In genomic region chr16:58020628-58021521, GRCh38 we compare ENCODE assay signal across 8 cellular contexts. TPM values are rescaled to one million over a fixed set of nuclear protein-coding genes. Genes with fewer than 3 reads are reported as not detected.
DNase-seq lines count a peak whose midpoint lies in the region; ATAC-seq and TF ChIP-seq lines count a peak whose summit lies in the region.

No MANE protein-coding gene starts in this region.

- no peak for ATAC-seq in stimulated activated naive CD8-positive, alpha-beta T cell treated with anti-CD3 and anti-CD28 coated beads, Interleukin-15, amount 100 ng/mL, for 72 hours

- no peaks in the 10 kb centered on the region for H3K9me3 ChIP-seq in Karpas-422 (ENCODE audit: low read length)

- no peak overlapping the region for H3K4me2 ChIP-seq in Karpas-422 (ENCODE audit: low read depth, low read length, poor library complexity, severe bottlenecking)

- no peak overlapping the region for H3K27ac ChIP-seq in Karpas-422 (ENCODE audit: low read length)

- H3K27me3 ChIP-seq in Karpas-422 (ENCODE audit: low read length) = no peaks in the 10 kb centered on the region

- H3K9me3 Mint-ChIP-seq in stimulated activated naive CD8-positive, alpha-beta T cell treated with anti-CD3 and anti-CD28 coated beads, Interleukin-15, amount 100 ng/mL, for 72 hours = no peaks in the 10 kb centered on the region

- no peaks in the 10 kb centered on the region for H3K79me2 ChIP-seq in Karpas-422 (ENCODE audit: low read length)

- peaks cover 15% of the 10 kb centered on the region for H3K4me1 ChIP-seq in Karpas-422 (ENCODE audit: low read length)

- no peaks in the 10 kb centered on the region for H3K36me3 ChIP-seq in Karpas-422 (ENCODE audit: insufficient read depth, low read length)

- H3K4me3 Mint-ChIP-seq in stimulated activated naive CD8-positive, alpha-beta T cell treated with anti-CD3 and anti-CD28 coated beads, Interleukin-15, amount 100 ng/mL, for 72 hours = no peak overlapping the region

- no peaks in the 10 kb centered on the region for H3K27me3 Mint-ChIP-seq in stimulated activated naive CD8-positive, alpha-beta T cell treated with anti-CD3 and anti-CD28 coated beads, Interleukin-15, amount 100 ng/mL, for 72 hours

- H3K4me3 ChIP-seq in Karpas-422 (ENCODE audit: low read length) (no peak overlapping the region), choroid plexus epithelial cell (ENCODE audit: low read depth, low read length) (no peak overlapping the region)

- H2AFZ ChIP-seq in Karpas-422 (ENCODE audit: low read length) = no peak overlapping the region

- peak overlapping the region in 1 of 2 donors; percentile 88 for H3K27ac Mint-ChIP-seq in stimulated activated naive CD8-positive, alpha-beta T cell treated with anti-CD3 and anti-CD28 coated beads, Interleukin-15, amount 100 ng/mL, for 72 hours

- no peak overlapping the region for H3K9ac ChIP-seq in Karpas-422 (ENCODE audit: low read length)

- H3K4me1 Mint-ChIP-seq in stimulated activated naive CD8-positive, alpha-beta T cell treated with anti-CD3 and anti-CD28 coated beads, Interleukin-15, amount 100 ng/mL, for 72 hours = peaks cover 17% of the 10 kb centered on the region

- H3K9me2 ChIP-seq in Karpas-422 (replicated peaks; ENCODE audit: insufficient read depth, low read length) = no peaks in the 10 kb centered on the region

- peak; percentile 65 for DNase-seq in DMS53 (lab: John Stamatoyannopoulos, UW)
- DNase-seq in DMS53 treated with DMSO at 0.1 percent for 48 hours (lab: John Stamatoyannopoulos, UW; ENCODE audit: unreplicated experiment) = no peak
- DNase-seq in Karpas-422 = peak; percentile 82
- peak; percentile 47 for DNase-seq in activated CD4-positive, alpha-beta T cell treated with anti-CD3 and anti-CD28 coated beads for 1 hour
- DNase-seq in choroid plexus epithelial cell (ENCODE audit: low read depth) = peak; percentile 73
- DNase-seq in lung microvascular endothelial cell (ENCODE audit: low read depth in 2 of 2) = peak; percentile 57 to 67
- DNase-seq in stimulated activated naive CD8-positive, alpha-beta T cell treated with anti-CD3 and anti-CD28 coated beads, Interleukin-15, amount 100 ng/mL, for 72 hours = peak; percentile 50 to 55
- DNase-seq in HPDE6-E6E7 (ENCODE audit: extremely low spot score) = no peak

- TF ChIP-seq CTCF in choroid plexus epithelial cell (conservative IDR thresholded peaks at IDR 0.05; ENCODE audit: low read depth, low read length) = peak; percentile 89

- H4K20me1 ChIP-seq in Karpas-422 (ENCODE audit: insufficient read depth, low read depth, low read length) = no peaks in the 10 kb centered on the region

RNA-seq across cellular contexts. Expression of gene MMP15, which starts 4.7 kb away (rescaled TPM):
- total RNA-seq in Karpas-422 (2014; rRNA removed; shearing (Covaris generic); ENCODE audit: low replicate concordance) = 4.1 and 5.2 TPM in 2 replicates
- 5.2 and 5.8 TPM in 2 replicates for total RNA-seq in lung microvascular endothelial cell

RNA-seq across cellular contexts. Expression of gene USB1, which starts 19.7 kb away (rescaled TPM):
- 19.6 and 28.3 TPM in 2 replicates for total RNA-seq in Karpas-422 (2014; rRNA removed; shearing (Covaris generic); ENCODE audit: low replicate concordance)
- total RNA-seq in lung microvascular endothelial cell = 12.4 and 20.8 TPM in 2 replicates

RNA-seq across cellular contexts. Expression of gene ZNF319, which starts 20.4 kb away (rescaled TPM):
- total RNA-seq in Karpas-422 (2014; rRNA removed; shearing (Covaris generic); ENCODE audit: low replicate concordance) = 3.7 and 5.3 TPM in 2 replicates
- total RNA-seq in lung microvascular endothelial cell = 1.7 and 2.4 TPM in 2 replicates

RNA-seq across cellular contexts. Expression of gene CNGB1, which starts 49.9 kb away (rescaled TPM):
- total RNA-seq in Karpas-422 (2014; rRNA removed; shearing (Covaris generic); ENCODE audit: low replicate concordance) = not detected in 2 replicates
- total RNA-seq in lung microvascular endothelial cell = not detected in 2 replicates

Comparison
In these comparisons a context has a peak if more than half of its experiments do, and no peak if none do; other contexts are left out.
1. DNase-seq: peak in DMS53 (single experiment), Karpas-422 (single experiment), activated CD4-positive, alpha-beta T cell treated with anti-CD3 and anti-CD28 coated beads for 1 hour (single experiment), choroid plexus epithelial cell (single experiment), lung microvascular endothelial cell (2 of 2) and stimulated activated naive CD8-positive, alpha-beta T cell treated with anti-CD3 and anti-CD28 coated beads, Interleukin-15, amount 100 ng/mL, for 72 hours (2 of 2); none in DMS53 treated with DMSO at 0.1 percent for 48 hours (single experiment) and HPDE6-E6E7 (single experiment).